21 cellular contexts compared by ENCODE assay signal in genomic region chr7:30761214-30762156, GRCh38. TPM values are rescaled to one million over a fixed set of nuclear protein-coding genes. Genes with fewer than 3 reads are reported as not detected.
DNase-seq lines count a peak whose midpoint lies in the region; ATAC-seq, FAIRE-seq and TF ChIP-seq lines count a peak whose summit lies in the region.
"Had no signal": no experiment of that assay in that cellular context is flagged by ENCODE, and none has a peak within 500 bp of the region (broad histone marks: within the 10 kb centered on the region; RNA-seq: fewer than 3 reads in every experiment).

No MANE protein-coding gene starts in this region.

- H3K4me1 ChIP-seq in astrocyte (ENCODE audit: insufficient read depth, low read length), result no peaks in the 10 kb centered on the region
- no peaks in the 10 kb centered on the region for H3K4me1 ChIP-seq in prostate gland (replicated peaks)
- H3K4me1 ChIP-seq in vagina, result peaks cover 46% of the 10 kb centered on the region
- H3K4me1 ChIP-seq: SJSA1 had no signal

- no peaks in the 10 kb centered on the region for H3K36me3 Mint-ChIP-seq in astrocyte (ENCODE audit: low read depth, unreplicated experiment)
- no peaks in the 10 kb centered on the region for H3K36me3 Mint-ChIP-seq in activated T-helper 17 cell treated with anti-CD3 and anti-CD28 coated beads, Interleukin-2, amount 50 U/mL, for 72 hours (ENCODE audit: low read depth)
- no peaks in the 10 kb centered on the region for H3K36me3 Mint-ChIP-seq in activated T-helper 2 cell treated with anti-CD3 and anti-CD28 coated beads, Interferon-gamma antibody, Interleukin-2, Interleukin-4, amounts not matched to agents 10 μg/mL and 5 μg/mL and 100 μg/mL, durations not matched to agents 14 hours and 24 hours and 36 hours (ENCODE audit: low read depth)
- H3K36me3 Mint-ChIP-seq: activated CD8-positive, alpha-beta memory T cell treated with anti-CD3 and anti-CD28 coated beads, Interleukin-2, amount 10 ng/mL, durations not matched to agents 7 days and 5 days had no signal

- no peak overlapping the region for H2AFZ ChIP-seq in astrocyte (ENCODE audit: low read depth, low read length)

- TF ChIP-seq CTCF in astrocyte (IDR thresholded peaks at IDR 0.05; ENCODE audit: insufficient read depth, low read depth, low read length) (no peak), prostate gland (IDR thresholded peaks at IDR 0.05) (no peak), vagina (IDR thresholded peaks at IDR 0.05) (no peak)

- peaks cover 6% of the 10 kb centered on the region for H3K27me3 ChIP-seq in astrocyte (ENCODE audit: insufficient read depth, low read length)
- no peaks in the 10 kb centered on the region for H3K27me3 ChIP-seq in prostate gland (replicated peaks; ENCODE audit: insufficient read depth)
- no peaks in the 10 kb centered on the region for H3K27me3 ChIP-seq in vagina
- H3K27me3 ChIP-seq: SJSA1, stomach had no signal

- no peaks in the 10 kb centered on the region for H3K9me3 ChIP-seq in astrocyte (ENCODE audit: insufficient read depth, low read depth, low read length)
- no peaks in the 10 kb centered on the region for H3K9me3 ChIP-seq in prostate gland
- no peaks in the 10 kb centered on the region for H3K9me3 ChIP-seq in vagina
- H3K9me3 ChIP-seq: SJSA1, stomach had no signal

- DNase-seq in NCI-H1105 treated with DMSO at 0.1 percent for 48 hours (lab: John Stamatoyannopoulos, UW) (peak; percentile 68), astrocyte (ENCODE audit: low read depth) (peak; percentile 16), left cardiac atrium (peak; percentile 70), prostate gland (ENCODE audit: low spot score) (peak; percentile 32), vagina (ENCODE audit: extremely low spot score in 2 of 2) (no peak), dedifferentiated amniotic fluid mesenchymal stem cell (ENCODE audit: extremely low spot score) (no peak)
- no peak for DNase-seq in activated T-helper 2 cell treated with anti-CD3 and anti-CD28 coated beads, Interferon-gamma antibody, Interleukin-2, Interleukin-4, amounts not matched to agents 10 μg/mL and 5 μg/mL and 100 μg/mL, durations not matched to agents 14 hours and 24 hours and 36 hours (ENCODE audit: low spot score)
- DNase-seq: activated CD4-positive, alpha-beta T cell treated with anti-CD3 and anti-CD28 coated beads for 1 hour; activated CD8-positive, alpha-beta memory T cell treated with anti-CD3 and anti-CD28 coated beads, Interleukin-2, amount 10 ng/mL, durations not matched to agents 7 days and 5 days; activated gamma-delta T cell; amygdala; cortex of kidney; midbrain; NCI-H1436 treated with DMSO at 0.1 percent for 48 hours; retina; stomach had no signal

- no peaks in the 10 kb centered on the region for H3K79me2 ChIP-seq in astrocyte (ENCODE audit: insufficient read depth, low read length)

- no peaks in the 10 kb centered on the region for H3K36me3 ChIP-seq in astrocyte (ENCODE audit: insufficient read depth, low read length)
- H3K36me3 ChIP-seq in prostate gland, result no peaks in the 10 kb centered on the region
- no peaks in the 10 kb centered on the region for H3K36me3 ChIP-seq in vagina
- H3K36me3 ChIP-seq: SJSA1, stomach had no signal

- no peak overlapping the region for H3K4me2 ChIP-seq in astrocyte (ENCODE audit: low read length)

- H4K20me1 ChIP-seq in astrocyte (ENCODE audit: insufficient read depth, low read length), result no peaks in the 10 kb centered on the region

- no peak overlapping the region for H3K4me3 Mint-ChIP-seq in astrocyte (ENCODE audit: unreplicated experiment)
- no peak overlapping the region for H3K4me3 Mint-ChIP-seq in activated T-helper 17 cell treated with anti-CD3 and anti-CD28 coated beads, Interleukin-2, amount 50 U/mL, for 72 hours
- no peak overlapping the region for H3K4me3 Mint-ChIP-seq in activated T-helper 2 cell treated with anti-CD3 and anti-CD28 coated beads, Interferon-gamma antibody, Interleukin-2, Interleukin-4, amounts not matched to agents 10 μg/mL and 5 μg/mL and 100 μg/mL, durations not matched to agents 14 hours and 24 hours and 36 hours (ENCODE audit: low read depth)
- H3K4me3 Mint-ChIP-seq: activated CD8-positive, alpha-beta memory T cell treated with anti-CD3 and anti-CD28 coated beads, Interleukin-2, amount 10 ng/mL, durations not matched to agents 7 days and 5 days had no signal

- no peak for TF ChIP-seq POLR2A in prostate gland (IDR thresholded peaks at IDR 0.05)
- TF ChIP-seq POLR2A in vagina (IDR thresholded peaks at IDR 0.05), result no peak

- intact Hi-C loops in left cardiac atrium (cut with DNase I), result no loop called here
- intact Hi-C loops in prostate gland (cut with DNase I), result no loop called here
- intact Hi-C loops in vagina (cut with DNase I), result no loop called here
- intact Hi-C loops in activated T-helper 2 cell treated with anti-CD3 and anti-CD28 coated beads, Interferon-gamma antibody, Interleukin-2, Interleukin-4, amounts not matched to agents 10 μg/mL and 5 μg/mL and 100 μg/mL, durations not matched to agents 14 hours and 24 hours and 36 hours (cut with micrococcal nuclease), result no loop called here

- no peak for FAIRE-seq in astrocyte (lab: Jason Lieb, UNC)

- H3K4me1 Mint-ChIP-seq in astrocyte (ENCODE audit: low read depth, unreplicated experiment), result peaks cover 4% of the 10 kb centered on the region
- H3K4me1 Mint-ChIP-seq in activated T-helper 17 cell treated with anti-CD3 and anti-CD28 coated beads, Interleukin-2, amount 50 U/mL, for 72 hours, result no peaks in the 10 kb centered on the region
- no peaks in the 10 kb centered on the region for H3K4me1 Mint-ChIP-seq in activated T-helper 2 cell treated with anti-CD3 and anti-CD28 coated beads, Interferon-gamma antibody, Interleukin-2, Interleukin-4, amounts not matched to agents 10 μg/mL and 5 μg/mL and 100 μg/mL, durations not matched to agents 14 hours and 24 hours and 36 hours (ENCODE audit: low read depth)
- H3K4me1 Mint-ChIP-seq: activated CD8-positive, alpha-beta memory T cell treated with anti-CD3 and anti-CD28 coated beads, Interleukin-2, amount 10 ng/mL, durations not matched to agents 7 days and 5 days had no signal

- H3K27ac ChIP-seq in astrocyte (ENCODE audit: low read depth, low read length) (no peak overlapping the region), prostate gland (no peak overlapping the region), vagina (no peak overlapping the region)
- H3K27ac ChIP-seq: SJSA1 had no signal

- H3K9me3 Mint-ChIP-seq in astrocyte (ENCODE audit: unreplicated experiment), result peaks cover 10% of the 10 kb centered on the region
- no peaks in the 10 kb centered on the region for H3K9me3 Mint-ChIP-seq in activated T-helper 17 cell treated with anti-CD3 and anti-CD28 coated beads, Interleukin-2, amount 50 U/mL, for 72 hours
- no peaks in the 10 kb centered on the region for H3K9me3 Mint-ChIP-seq in activated T-helper 2 cell treated with anti-CD3 and anti-CD28 coated beads, Interferon-gamma antibody, Interleukin-2, Interleukin-4, amounts not matched to agents 10 μg/mL and 5 μg/mL and 100 μg/mL, durations not matched to agents 14 hours and 24 hours and 36 hours

- H3K9ac ChIP-seq in astrocyte (ENCODE audit: low read length), result no peak overlapping the region

- H3K27me3 Mint-ChIP-seq in astrocyte (ENCODE audit: low read depth, unreplicated experiment), result peaks cover 27% of the 10 kb centered on the region
- peaks cover 4% of the 10 kb centered on the region for H3K27me3 Mint-ChIP-seq in activated T-helper 17 cell treated with anti-CD3 and anti-CD28 coated beads, Interleukin-2, amount 50 U/mL, for 72 hours
- H3K27me3 Mint-ChIP-seq in activated T-helper 2 cell treated with anti-CD3 and anti-CD28 coated beads, Interferon-gamma antibody, Interleukin-2, Interleukin-4, amounts not matched to agents 10 μg/mL and 5 μg/mL and 100 μg/mL, durations not matched to agents 14 hours and 24 hours and 36 hours (ENCODE audit: low read depth), result no peaks in the 10 kb centered on the region

- H3K4me3 ChIP-seq in astrocyte (ENCODE audit: insufficient read depth, low read depth, low read length), result no peak overlapping the region
- no peak overlapping the region for H3K4me3 ChIP-seq in prostate gland
- H3K4me3 ChIP-seq in vagina, result no peak overlapping the region
- H3K4me3 ChIP-seq: SJSA1, stomach had no signal

- H3K27ac Mint-ChIP-seq in astrocyte (ENCODE audit: unreplicated experiment), result no peak overlapping the region
- no peak overlapping the region for H3K27ac Mint-ChIP-seq in activated T-helper 17 cell treated with anti-CD3 and anti-CD28 coated beads, Interleukin-2, amount 50 U/mL, for 72 hours
- H3K27ac Mint-ChIP-seq in activated T-helper 2 cell treated with anti-CD3 and anti-CD28 coated beads, Interferon-gamma antibody, Interleukin-2, Interleukin-4, amounts not matched to agents 10 μg/mL and 5 μg/mL and 100 μg/mL, durations not matched to agents 14 hours and 24 hours and 36 hours, result no peak overlapping the region
- H3K27ac Mint-ChIP-seq: activated CD8-positive, alpha-beta memory T cell treated with anti-CD3 and anti-CD28 coated beads, Interleukin-2, amount 10 ng/mL, durations not matched to agents 7 days and 5 days had no signal

- WGBS in prostate gland, result 37% methylated on average over 13 of the region's 13 CpGs

- ATAC-seq in left cardiac atrium, result peak; percentile 44 to 71
- ATAC-seq in activated T-helper 17 cell treated with anti-CD3 and anti-CD28 coated beads, Interleukin-2, amount 50 U/mL, for 72 hours (replicated peaks), result no peak
- ATAC-seq: activated CD8-positive, alpha-beta memory T cell treated with anti-CD3 and anti-CD28 coated beads, Interleukin-2, amount 10 ng/mL, durations not matched to agents 7 days and 5 days; HCT116 had no signal

RNA-seq across cellular contexts. Expression of gene INMT, which starts 9.6 kb away (rescaled TPM):
- total RNA-seq in astrocyte (0.09 TPM in 1 of 2 replicates, not detected in the other), left cardiac atrium (10 to 100 TPM; 47.7 to 94.5 TPM), prostate gland (100 to 1,000 TPM in 1 of 2 donors, 10 to 100 TPM in 1; 41.4 to 132 TPM), vagina (5.6 TPM)
- under 1 TPM in 1 of 2 donors, not detected in 1; 0.21 TPM for total RNA-seq in activated T-helper 17 cell treated with anti-CD3 and anti-CD28 coated beads, Interleukin-2, amount 50 U/mL, for 72 hours
- total RNA-seq in activated T-helper 2 cell treated with anti-CD3 and anti-CD28 coated beads, Interferon-gamma antibody, Interleukin-2, Interleukin-4, amounts not matched to agents 10 μg/mL and 5 μg/mL and 100 μg/mL, durations not matched to agents 14 hours and 24 hours and 36 hours, result not detected in 2 replicates
- total RNA-seq: HT1080, NCI-H460 had no signal

RNA-seq across cellular contexts. Expression of gene MINDY4, which starts 9.7 kb away (rescaled TPM):
- total RNA-seq in astrocyte (3.8 and 4.1 TPM in 2 replicates), left cardiac atrium (1 to 10 TPM; 3.9 to 5.1 TPM), prostate gland (10 to 100 TPM in 1 of 2 donors, 1 to 10 TPM in 1; 8.1 to 31.9 TPM), vagina (10.3 TPM)
- total RNA-seq in activated T-helper 17 cell treated with anti-CD3 and anti-CD28 coated beads, Interleukin-2, amount 50 U/mL, for 72 hours, result 1 to 10 TPM in 1 of 2 donors, under 1 TPM in 1; 0.74 to 1.4 TPM
- total RNA-seq in activated T-helper 2 cell treated with anti-CD3 and anti-CD28 coated beads, Interferon-gamma antibody, Interleukin-2, Interleukin-4, amounts not matched to agents 10 μg/mL and 5 μg/mL and 100 μg/mL, durations not matched to agents 14 hours and 24 hours and 36 hours, result 1.3 and 1.4 TPM in 2 replicates

Comparison
In these comparisons a context has a peak if more than half of its experiments do, and no peak if none do; other contexts are left out.
1. DNase-seq: peak in NCI-H1105 treated with DMSO at 0.1 percent for 48 hours (single experiment), astrocyte (single experiment), left cardiac atrium (single experiment) and prostate gland (single experiment); none in vagina (0 of 2), dedifferentiated amniotic fluid mesenchymal stem cell (single experiment) and activated T-helper 2 cell treated with anti-CD3 and anti-CD28 coated beads, Interferon-gamma antibody, Interleukin-2, Interleukin-4, amounts not matched to agents 10 μg/mL and 5 μg/mL and 100 μg/mL, durations not matched to agents 14 hours and 24 hours and 36 hours (single experiment).